8 cellular contexts compared by ENCODE assay signal in the genomic region with DNA sequence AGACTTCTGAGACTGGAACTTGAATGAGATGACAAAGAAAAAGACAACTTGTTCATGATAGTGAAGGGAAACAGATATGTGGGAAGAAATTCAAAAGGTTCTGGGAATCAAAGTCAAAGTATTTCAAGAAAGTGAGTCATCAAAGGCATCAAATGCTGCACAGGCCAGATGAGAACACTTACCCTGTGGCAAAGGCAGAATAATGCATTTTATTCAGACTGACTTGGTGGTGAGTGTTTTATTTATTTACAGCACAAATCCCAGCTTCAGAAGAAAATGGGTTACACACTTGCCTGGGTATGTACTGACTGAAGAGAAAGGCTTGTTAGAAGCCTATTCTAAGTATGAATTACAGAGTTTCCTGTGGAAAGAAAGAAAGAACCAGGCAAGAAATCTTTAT.
DNase-seq lines count a peak whose midpoint lies in the region; ATAC-seq, FAIRE-seq and TF ChIP-seq lines count a peak whose summit lies in the region.
"Not testable (repeated sequence)": the region's sequence is repeated elsewhere in the genome, so short reads cannot be mapped to it uniquely, and the experiment has no call there.

No MANE protein-coding gene starts in this region.

- not testable (repeated sequence) for H3K4me1 Mint-ChIP-seq in MCF 10A (ENCODE audit: insufficient read depth, unreplicated experiment)

- peak; percentile 59; the same call in 2 of the 3 replicates for ATAC-seq in RWPE2 (ENCODE audit: low read depth)

- H3K27ac Mint-ChIP-seq in MCF 10A (ENCODE audit: low read depth, unreplicated experiment), result not testable (repeated sequence)

- H3K27me3 ChIP-seq in RWPE2 (ENCODE audit: insufficient read depth, poor library complexity, severe bottlenecking), result not testable (repeated sequence)

- not testable (repeated sequence) for H3K4me3 ChIP-seq in RWPE2 (ENCODE audit: severe bottlenecking)

- H3K36me3 ChIP-seq in RWPE2 (ENCODE audit: low read depth), result not testable (repeated sequence)

- not testable (repeated sequence) for H3K4me3 Mint-ChIP-seq in MCF 10A (ENCODE audit: unreplicated experiment)

- not testable (repeated sequence) for BruUV-seq in MCF 10A (replicated peaks; lab: Mats Ljungman, UMichigan)

- CTCF ChIA-PET in MCF 10A (lab: Yijun Ruan, JAX), result not testable (repeated sequence)

- not testable (repeated sequence) for H3K27ac ChIP-seq in RWPE2 (ENCODE audit: poor library complexity, severe bottlenecking); epithelial cell of prostate

- peak; percentile 42 for FAIRE-seq in urothelium cell line (lab: Jason Lieb, UNC)

- DNase-seq in A172 (ENCODE audit: low spot score) (peak; percentile 8), H4 (ENCODE audit: low spot score) (peak; percentile 36), M059J (ENCODE audit: low read depth) (peak; percentile 47), MCF 10A (ENCODE audit: unreplicated experiment) (peak; percentile 35), epithelial cell of prostate (ENCODE audit: low read depth, low spot score) (peak; percentile 5), kidney glomerular epithelial cell (lab: John Stamatoyannopoulos, UW) (peak; percentile 18)
- not testable (repeated sequence) for DNase-seq in RWPE2 (ENCODE audit: low spot score); urothelium cell line (ENCODE audit: low spot score)

- not testable (repeated sequence) for H3K9me3 Mint-ChIP-seq in MCF 10A (ENCODE audit: unreplicated experiment)

- intact Hi-C loops in MCF 10A (cut with micrococcal nuclease), result not testable (repeated sequence)

- POLR2A ChIA-PET in MCF 10A (lab: Yijun Ruan, JAX), result interaction anchor here (0.7 kb wide), 1 partner anchor 30 kb away, joined by 3 read pairs; no protein-coding TSS in a partner anchor

- not testable (repeated sequence) for H3K27me3 Mint-ChIP-seq in MCF 10A (ENCODE audit: insufficient read depth, unreplicated experiment)

- not testable (repeated sequence) for H3K4me1 ChIP-seq in RWPE2 (ENCODE audit: insufficient read depth, poor library complexity, severe bottlenecking)

- TF ChIP-seq CTCF in RWPE2 (IDR thresholded peaks at IDR 0.05; ENCODE audit: poor library complexity, severe bottlenecking); MCF 10A (IDR thresholded peaks at IDR 0.05; ENCODE audit: unreplicated experiment): not testable (repeated sequence)

- H3K36me3 Mint-ChIP-seq in MCF 10A (ENCODE audit: insufficient read depth, unreplicated experiment), result not testable (repeated sequence)

- not testable (repeated sequence) for H3K9me3 ChIP-seq in RWPE2 (ENCODE audit: severe bottlenecking)
